8 cellular contexts compared by ENCODE assay signal in the genomic region with DNA sequence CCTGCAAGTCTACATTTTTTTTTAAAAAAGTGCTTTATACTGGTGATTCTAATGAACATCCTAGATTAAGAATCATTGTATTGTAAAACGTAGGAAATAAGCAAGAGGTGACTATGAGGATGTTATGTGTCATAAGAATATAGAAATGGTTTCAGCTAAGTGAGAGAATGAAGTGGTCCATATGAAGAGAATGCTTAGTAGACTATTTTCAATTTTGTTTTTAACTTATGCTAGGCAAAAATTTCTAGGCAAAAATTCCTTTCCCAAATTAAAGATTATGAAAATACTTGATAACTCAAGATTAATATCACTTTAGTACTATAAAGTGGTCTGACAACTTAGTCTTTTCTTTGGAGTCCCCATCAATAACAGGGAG. TPM values are rescaled to one million over a fixed set of nuclear protein-coding genes. Genes with fewer than 3 reads are reported as not detected.
DNase-seq lines count a peak whose midpoint lies in the region; ATAC-seq, FAIRE-seq and TF ChIP-seq lines count a peak whose summit lies in the region.

No MANE protein-coding gene starts in this region.

- no peak for ATAC-seq in activated B cell treated with CpG ODN at 0.5 μM for 24 hours (ENCODE audit: low read depth)
- peak; percentile 29 for ATAC-seq in foreskin keratinocyte
- ATAC-seq in HG02970 (IDR thresholded peaks at IDR 0.05; ENCODE audit: low FRiP score, unreplicated experiment): no peak
- no peak for ATAC-seq in HG02642 (IDR thresholded peaks at IDR 0.05; ENCODE audit: poor library complexity, unreplicated experiment)

- no peak overlapping the region for H3K14ac ChIP-seq in H9 (ENCODE audit: insufficient read depth, low read length)

- no peak overlapping the region for H4K5ac ChIP-seq in H9 (ENCODE audit: insufficient read length, low read depth, low read length)

- H3K27ac Mint-ChIP-seq in H9 (no peak overlapping the region), activated B cell treated with CpG ODN at 0.5 μM for 24 hours (peak overlapping the region; percentile 63)

- no CpG with 5 or more reads among the region's 1 CpG for WGBS in H9 (ENCODE audit: extremely low coverage, insufficient read length, low lambda C conversion rate)

- H3K4me3 Mint-ChIP-seq in H9: peak overlapping the region; percentile 56 to 70
- peak overlapping the region; percentile 81 for H3K4me3 Mint-ChIP-seq in activated B cell treated with CpG ODN at 0.5 μM for 24 hours

- CTCF ChIA-PET in activated B cell treated with CpG ODN at 0.5 μM for 24 hours (lab: Charles Lee): no interaction called here

- no peaks in the 10 kb centered on the region for H3K23me2 ChIP-seq in H9 (ENCODE audit: insufficient read length, low read depth, low read length, poor library complexity, severe bottlenecking)

- H3K4me1 Mint-ChIP-seq in H9 (no peaks in the 10 kb centered on the region; a peak in 1 of 4 replicates), activated B cell treated with CpG ODN at 0.5 μM for 24 hours (peaks cover 20% of the 10 kb centered on the region)

- H3K9ac ChIP-seq in H9 (ENCODE audit: extremely low read depth, insufficient read length, low read length) (no peak overlapping the region), skeletal muscle tissue (ENCODE audit: low read depth in 1 of 3, low read length in 3 of 3) (peak overlapping the region; percentile 66 to 77 (median 69))

- no peaks in the 10 kb centered on the region for H3K36me3 ChIP-seq in skeletal muscle tissue (ENCODE audit: control insufficient read depth in 3 of 3, insufficient read depth in 3 of 3, low read length in 3 of 3)

- no peaks in the 10 kb centered on the region for H3K79me1 ChIP-seq in H9 (ENCODE audit: insufficient read depth, low read depth, low read length, poor library complexity, severe bottlenecking)

- H3K9me3 Mint-ChIP-seq in H9: peaks cover 56 to 62% of the 10 kb centered on the region in 2 experiments
- no peaks in the 10 kb centered on the region for H3K9me3 Mint-ChIP-seq in activated B cell treated with CpG ODN at 0.5 μM for 24 hours

- POLR2A ChIA-PET in activated B cell treated with CpG ODN at 0.5 μM for 24 hours (lab: Charles Lee): interaction anchor here (1.1 kb wide), 1 partner anchor 22 kb away, joined by 3 read pairs; no protein-coding TSS in a partner anchor

- H2BK15ac ChIP-seq in H9 (ENCODE audit: low read depth, low read length): no peak overlapping the region

- H4K20me1 ChIP-seq in H9 (ENCODE audit: control insufficient read depth, insufficient read depth, insufficient read length): no peaks in the 10 kb centered on the region

- no peak for DNase-seq in H9
- no peak for DNase-seq in activated B cell treated with CpG ODN at 0.5 μM for 24 hours
- DNase-seq in foreskin keratinocyte: no peak
- DNase-seq in GM12891 (ENCODE audit: insufficient read length, low spot score): no peak
- DNase-seq in HK-2 (ENCODE audit: unreplicated experiment): no peak

- H2BK120ac ChIP-seq in H9 (ENCODE audit: low read depth, low read length, poor library complexity, severe bottlenecking): no peak overlapping the region

- H3K4me3 ChIP-seq in skeletal muscle tissue (ENCODE audit: low read length in 3 of 3): peak overlapping the region; percentile 71 to 77 (median 76)

- FAIRE-seq in GM12891 (lab: Jason Lieb, UNC): no peak

- no peak overlapping the region for H4K91ac ChIP-seq in H9 (ENCODE audit: insufficient read length, low read depth, low read length)

- intact Hi-C loops in activated B cell treated with CpG ODN at 0.5 μM for 24 hours (cut with micrococcal nuclease): loop anchor here (2.0 to 10.0 kb wide), 2 partner anchors 22 to 162 kb away; a partner anchor contains a TSS

- H4K8ac ChIP-seq in H9 (replicated peaks; ENCODE audit: insufficient read length, low read depth, low read length): no peak overlapping the region

- H3T11ph ChIP-seq in H9 (ENCODE audit: low read length): no peak overlapping the region

- H3K4me2 ChIP-seq in H9 (ENCODE audit: insufficient read depth, insufficient read length, low read length): peak overlapping the region; percentile 3

- H3K23ac ChIP-seq in H9 (ENCODE audit: insufficient read length, low read depth, low read length): no peak overlapping the region

- H3K27me3 Mint-ChIP-seq in H9 (ENCODE audit: low read depth) (no peaks in the 10 kb centered on the region; the same call in 1 of the 2 replicates), activated B cell treated with CpG ODN at 0.5 μM for 24 hours (no peaks in the 10 kb centered on the region)

- no peak overlapping the region for H3K27ac ChIP-seq in H9 (ENCODE audit: insufficient read length, low read depth, low read length)
- H3K27ac ChIP-seq in foreskin keratinocyte: peak overlapping the region; percentile 64
- H3K27ac ChIP-seq in skeletal muscle tissue (ENCODE audit: low read depth, low read length): peak overlapping the region; percentile 73

- H2BK20ac ChIP-seq in H9 (ENCODE audit: low read depth, low read length, poor library complexity, severe bottlenecking): no peak overlapping the region

- H3K9me3 ChIP-seq in H9 (ENCODE audit: control insufficient read depth, low read depth, low read length) (no peaks in the 10 kb centered on the region), skeletal muscle tissue (ENCODE audit: control insufficient read depth in 3 of 3, low read length in 3 of 3) (no peaks in the 10 kb centered on the region)

- H3K27me3 ChIP-seq in H9 (ENCODE audit: insufficient read depth, low read length) (no peaks in the 10 kb centered on the region), foreskin keratinocyte (no peaks in the 10 kb centered on the region), skeletal muscle tissue (ENCODE audit: control insufficient read depth in 3 of 3, insufficient read depth in 3 of 3, low read length in 3 of 3) (no peaks in the 10 kb centered on the region)

- H3K4me1 ChIP-seq in H9 (ENCODE audit: insufficient read depth, low read length) (no peaks in the 10 kb centered on the region), foreskin keratinocyte (peaks cover 5% of the 10 kb centered on the region), skeletal muscle tissue (ENCODE audit: control insufficient read depth in 3 of 3, insufficient read depth in 3 of 3, low read length in 3 of 3) (peaks cover 0 to 3% (median 0%) of the 10 kb centered on the region in 3 donors)

- no peak overlapping the region for H2BK12ac ChIP-seq in H9 (ENCODE audit: insufficient read length, low read depth, low read length)

- H3K79me2 ChIP-seq in H9 (ENCODE audit: insufficient read depth, low read length): no peaks in the 10 kb centered on the region

- H3K36me3 Mint-ChIP-seq in H9 (ENCODE audit: insufficient read depth in 1 of 3, low read depth in 3 of 3) (peaks cover 0 to 4% (median 4%) of the 10 kb centered on the region in 3 experiments; a peak in 4 of 7 replicates), activated B cell treated with CpG ODN at 0.5 μM for 24 hours (ENCODE audit: low read depth) (peaks cover 6% of the 10 kb centered on the region)

- no peak for TF ChIP-seq CTCF in H9 (conservative IDR thresholded peaks at IDR 0.05)
- TF ChIP-seq CTCF in activated B cell treated with CpG ODN at 0.5 μM for 24 hours (IDR thresholded peaks at IDR 0.05): no peak
- no peak for TF ChIP-seq CTCF in foreskin keratinocyte (conservative IDR thresholded peaks at IDR 0.05)

- H2AFZ ChIP-seq in H9 (ENCODE audit: low read length): no peak overlapping the region

- H3K18ac ChIP-seq in H9 (ENCODE audit: insufficient read length, low read depth, low read length): no peak overlapping the region

- H2BK5ac ChIP-seq in H9 (ENCODE audit: insufficient read length, low read length): no peak overlapping the region

- no peak overlapping the region for H3K56ac ChIP-seq in H9 (ENCODE audit: insufficient read length, low read depth, low read length)

- no peak overlapping the region for H2AK5ac ChIP-seq in H9 (ENCODE audit: insufficient read length, low read length)

- TF ChIP-seq POLR2A in GM12891 (IDR thresholded peaks at IDR 0.05; ENCODE audit: low read depth, low read length): no peak

- H3K4ac ChIP-seq in H9 (ENCODE audit: low read depth, low read length): no peak overlapping the region

TF ChIP-seq in GM12891, 5 proteins besides CTCF, POLR2A, EP300 and RAD21:
- TF ChIP-seq POU2F2 (IDR thresholded peaks at IDR 0.05; ENCODE audit: low read depth, low read length) (no peak), SPI1 (IDR thresholded peaks at IDR 0.05; ENCODE audit: low read depth, low read length) (no peak), TAF1 (IDR thresholded peaks at IDR 0.05; ENCODE audit: low read depth, low read length) (no peak), POLR2AphosphoS5 (IDR thresholded peaks at IDR 0.05; ENCODE audit: low read depth, low read length) (no peak), PAX5 (IDR thresholded peaks at IDR 0.05; ENCODE audit: insufficient read depth, low read length, severe bottlenecking) (no peak)
TF ChIP-seq in GM12891: peak in this region for 0.

RNA-seq across cellular contexts. Expression of a gene that starts 0.8 kb away (rescaled TPM):
- total RNA-seq in H9 (2021) (5.7 and 7.6 TPM in 2 replicates), activated B cell treated with CpG ODN at 0.5 μM for 24 hours (17.7 and 19.1 TPM in 2 replicates), foreskin keratinocyte (21.9 and 28.5 TPM in 2 replicates), skeletal muscle tissue (4.7 TPM)
- 14.2 and 15.0 TPM in 2 replicates for polyA plus RNA-seq in foreskin keratinocyte
- 7.4 TPM for polyA plus RNA-seq in GM12891 (2012; ENCODE audit: low read depth, missing spikeins)
